Comparison of ENCODE assay signal across 8 cellular contexts in the genomic region with DNA sequence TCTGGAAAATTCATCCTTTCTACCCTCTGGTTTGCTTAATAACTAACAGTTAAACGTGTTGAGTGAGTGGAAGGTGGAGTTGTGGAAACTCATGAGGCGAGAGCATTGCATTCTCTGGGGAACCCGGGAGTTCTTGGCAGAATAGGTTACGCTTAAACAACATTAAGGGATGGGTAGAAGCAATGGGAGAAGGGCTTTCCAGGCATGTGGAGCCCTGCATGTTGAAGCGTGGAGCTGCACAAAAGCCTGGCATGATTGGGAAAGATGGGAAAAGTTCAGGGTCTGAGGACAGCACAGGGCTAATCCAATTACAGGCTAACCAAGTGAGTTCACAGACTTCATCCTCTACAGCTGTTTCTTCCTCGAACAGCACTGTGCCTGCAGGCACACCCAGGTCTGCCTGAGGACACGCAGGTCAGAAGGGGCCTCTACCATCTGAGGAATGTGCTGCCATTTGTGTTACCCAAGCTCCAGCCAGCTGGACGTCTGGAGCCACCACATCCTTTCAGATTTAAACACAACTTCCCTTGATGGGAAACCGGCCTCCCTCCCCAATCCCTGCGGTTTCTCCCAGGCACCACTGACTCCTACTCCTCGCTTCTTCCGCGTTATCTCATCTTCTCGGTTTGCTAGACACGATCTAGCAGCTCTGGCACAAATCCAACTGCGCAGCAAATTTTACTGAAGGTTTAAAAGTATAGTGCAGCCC.
DNase-seq lines count a peak whose midpoint lies in the region; ATAC-seq and TF ChIP-seq lines count a peak whose summit lies in the region.

No MANE protein-coding gene starts in this region.

- TF ChIP-seq POLR2A in thyroid gland (IDR thresholded peaks at IDR 0.05), result no peak

- H3K36me3 ChIP-seq in thyroid gland, result no peaks in the 10 kb centered on the region
- H3K36me3 ChIP-seq in CD4-positive, alpha-beta memory T cell (ENCODE audit: insufficient read depth, low read length), result no peaks in the 10 kb centered on the region

- no peaks in the 10 kb centered on the region for H3K27me3 ChIP-seq in thyroid gland
- H3K27me3 ChIP-seq in CD4-positive, alpha-beta memory T cell (ENCODE audit: insufficient read depth, low read length), result no peaks in the 10 kb centered on the region

- POLR2A ChIA-PET in CD4-positive, alpha-beta memory T cell (lab: Charles Lee; ENCODE audit: partially characterized antibody), result no interaction called here

- no peaks in the 10 kb centered on the region for H3K9me3 ChIP-seq in thyroid gland
- no peaks in the 10 kb centered on the region for H3K9me3 ChIP-seq in CD4-positive, alpha-beta memory T cell (ENCODE audit: control insufficient read depth in 1 of 2, low read length in 2 of 2)

- peak overlapping the region; percentile 98 for H3K27ac Mint-ChIP-seq in chondrocyte (ENCODE audit: unreplicated experiment)
- H3K27ac Mint-ChIP-seq in CD4-positive, alpha-beta memory T cell, result no peak overlapping the region
- no peak overlapping the region for H3K27ac Mint-ChIP-seq in effector memory CD8-positive, alpha-beta T cell

- CTCF ChIA-PET in CD4-positive, alpha-beta memory T cell (lab: Charles Lee; ENCODE audit: partially characterized antibody), result no interaction called here

- H3K4me3 ChIP-seq in thyroid gland (replicated peaks in 1 of 3), result no peak overlapping the region
- H3K4me3 ChIP-seq in CD4-positive, alpha-beta memory T cell (ENCODE audit: low read length in 2 of 2), result no peak overlapping the region

- TF ChIP-seq CTCF in chondrocyte (IDR thresholded peaks at IDR 0.05) (no peak), thyroid gland (IDR thresholded peaks at IDR 0.05) (no peak)

- H3K9me3 Mint-ChIP-seq in chondrocyte (ENCODE audit: low read depth), result no peaks in the 10 kb centered on the region
- H3K9me3 Mint-ChIP-seq in CD4-positive, alpha-beta memory T cell, result peaks cover 0 to 1% (median 0%) of the 10 kb centered on the region in 8 donors
- no peaks in the 10 kb centered on the region for H3K9me3 Mint-ChIP-seq in effector memory CD8-positive, alpha-beta T cell

- H3K36me3 Mint-ChIP-seq in chondrocyte (ENCODE audit: low read depth), result peaks cover 20% of the 10 kb centered on the region
- no peaks in the 10 kb centered on the region for H3K36me3 Mint-ChIP-seq in CD4-positive, alpha-beta memory T cell
- H3K36me3 Mint-ChIP-seq in effector memory CD8-positive, alpha-beta T cell (ENCODE audit: insufficient read depth), result no peaks in the 10 kb centered on the region

- H3K4me3 Mint-ChIP-seq in chondrocyte (ENCODE audit: unreplicated experiment), result peak overlapping the region; percentile 1
- H3K4me3 Mint-ChIP-seq in CD4-positive, alpha-beta memory T cell, result no peak overlapping the region
- no peak overlapping the region for H3K4me3 Mint-ChIP-seq in effector memory CD8-positive, alpha-beta T cell

- no peak for ATAC-seq in effector memory CD8-positive, alpha-beta T cell (replicated peaks)

- DNase-seq in Kasumi-1 (lab: John Stamatoyannopoulos, UW) (peak; percentile 90 to 91), chondrocyte (ENCODE audit: low spot score) (no peak), left kidney (ENCODE audit: low read depth, low spot score) (peak; percentile 27), thyroid gland (no peak), NOMO-1 treated with dmso at 0.1 percent for 144 hours (lab: John Stamatoyannopoulos, UW; ENCODE audit: unreplicated experiment) (no peak)
- DNase-seq in CD4-positive, alpha-beta memory T cell, result no peak
- no peak for DNase-seq in effector memory CD8-positive, alpha-beta T cell
- no peak for DNase-seq in activated naive CD4-positive, alpha-beta T cell (lab: John Stamatoyannopoulos, UW)

- peak overlapping the region; percentile 45 to 86 (median 74) for H3K27ac ChIP-seq in thyroid gland
- H3K27ac ChIP-seq in CD4-positive, alpha-beta memory T cell (ENCODE audit: low read depth, low read length), result no peak overlapping the region

- H3K4me1 Mint-ChIP-seq in chondrocyte (ENCODE audit: low read depth), result peaks cover 71% of the 10 kb centered on the region
- peaks cover 0 to 6% (median 4%) of the 10 kb centered on the region in 4 donors for H3K4me1 Mint-ChIP-seq in CD4-positive, alpha-beta memory T cell
- H3K4me1 Mint-ChIP-seq in effector memory CD8-positive, alpha-beta T cell (ENCODE audit: low read depth in 2 of 2), result peaks cover 5 to 6% of the 10 kb centered on the region in 2 donors

- intact Hi-C loops in thyroid gland (cut with DNase I), result no loop called here
- intact Hi-C loops in CD4-positive, alpha-beta memory T cell (cut with micrococcal nuclease), result no loop called here

- peaks cover 19 to 39% of the 10 kb centered on the region in 2 donors for H3K4me1 ChIP-seq in thyroid gland
- no peaks in the 10 kb centered on the region for H3K4me1 ChIP-seq in CD4-positive, alpha-beta memory T cell (ENCODE audit: insufficient read depth, low read length)

- H3K27me3 Mint-ChIP-seq in chondrocyte (ENCODE audit: low read depth), result no peaks in the 10 kb centered on the region
- H3K27me3 Mint-ChIP-seq in CD4-positive, alpha-beta memory T cell, result peaks cover 16 to 19% of the 10 kb centered on the region in 2 donors
- peaks cover 53 to 79% of the 10 kb centered on the region in 2 donors for H3K27me3 Mint-ChIP-seq in effector memory CD8-positive, alpha-beta T cell

- 66 to 68% methylated on average over 16 of the region's 16 CpGs for WGBS in thyroid gland, 2 donors

Comparison
In these comparisons a context has a peak if more than half of its experiments do, and no peak if none do; other contexts are left out.
1. DNase-seq: peak in Kasumi-1 (2 of 2) and left kidney (single experiment); none in chondrocyte (single experiment), thyroid gland (0 of 2), CD4-positive, alpha-beta memory T cell (0 of 5), effector memory CD8-positive, alpha-beta T cell (0 of 3), activated naive CD4-positive, alpha-beta T cell (0 of 4) and NOMO-1 treated with dmso at 0.1 percent for 144 hours (single experiment).